Comparison of ENCODE assay signal across 1 cellular context in genomic region chr6:156952401-156952800, GRCh38.
TF ChIP-seq lines count a peak whose summit lies in the region.

No MANE protein-coding gene starts in this region.

TF ChIP-seq in GM23338, 12 proteins besides CTCF, POLR2A, EP300 and RAD21 (continued from another document):
- TF ChIP-seq REST (IDR thresholded peaks at IDR 0.05; ENCODE audit: unreplicated experiment), result no peak
- TF ChIP-seq ZNF331 (CRISPR knock-in tag; IDR thresholded peaks at IDR 0.05; ENCODE audit: low read depth), result no peak
- no peak for TF ChIP-seq ZNF114 (CRISPR knock-in tag; IDR thresholded peaks at IDR 0.05)
- no peak for TF ChIP-seq ZNF462 (CRISPR knock-in tag; IDR thresholded peaks at IDR 0.05)
- no peak for TF ChIP-seq NANOG (IDR thresholded peaks at IDR 0.05; ENCODE audit: borderline replicate concordance)
- TF ChIP-seq EZH2 (IDR thresholded peaks at IDR 0.05; ENCODE audit: low read depth, unreplicated experiment), result no peak
- no peak for TF ChIP-seq EZH2phosphoT487 (IDR thresholded peaks at IDR 0.05; ENCODE audit: unreplicated experiment)
